Comparison of ENCODE assay signal across 15 cellular contexts in genomic region chr2:62209427-62209991, GRCh38. TPM values are rescaled to one million over a fixed set of nuclear protein-coding genes. Genes with fewer than 3 reads are reported as not detected.
DNase-seq lines count a peak whose midpoint lies in the region; ATAC-seq, FAIRE-seq and TF ChIP-seq lines count a peak whose summit lies in the region.
"Had no signal": no experiment of that assay in that cellular context is flagged by ENCODE, and none has a peak within 500 bp of the region (broad histone marks: within the 10 kb centered on the region; RNA-seq: fewer than 3 reads in every experiment).

No MANE protein-coding gene starts in this region.

- peak; percentile 15 for ATAC-seq in Right ventricle myocardium superior (ENCODE audit: poor library complexity)
- ATAC-seq in right cardiac atrium, result no peak
- no peak for ATAC-seq in WTC11
- ATAC-seq in left lung, result peak; percentile 55
- ATAC-seq in upper lobe of right lung, result peak; percentile 64

- WGBS in right cardiac atrium, result 78% methylated on average over 8 of the region's 8 CpGs

- H3K27ac Mint-ChIP-seq in WTC11, result 0 out of 2 replicates have a peak overlapping the region, but pooled peaks have one; percentile 6

- H3K27ac ChIP-seq in right cardiac atrium (ENCODE audit: low read length), result no peak overlapping the region
- no peak overlapping the region for H3K27ac ChIP-seq in left lung
- H3K27ac ChIP-seq in upper lobe of right lung, result no peak overlapping the region

- H3K4me1 ChIP-seq in right cardiac atrium (ENCODE audit: control insufficient read depth, insufficient read depth, low read length) (peaks cover 22% of the 10 kb centered on the region), left lung (peaks cover 0 to 59% of the 10 kb centered on the region in 2 donors), upper lobe of right lung (peaks cover 31% of the 10 kb centered on the region)

- intact Hi-C loops in Right ventricle myocardium superior (cut with DNase I) (loop anchor here (10.0 kb wide), 1 partner anchor 285 kb away; no protein-coding TSS in a partner anchor), right cardiac atrium (cut with DNase I) (no loop called here), left lung (cut with DNase I) (no loop called here), upper lobe of right lung (cut with DNase I) (no loop called here)

- H3K36me3 Mint-ChIP-seq in WTC11, result no peaks in the 10 kb centered on the region; the same call in 1 of the 2 replicates

- peaks cover 73% of the 10 kb centered on the region for H3K4me1 Mint-ChIP-seq in WTC11

- H3K4me3 ChIP-seq in right cardiac atrium (ENCODE audit: low read length) (no peak overlapping the region), left lung (no peak overlapping the region), upper lobe of right lung (no peak overlapping the region)

- CTCF ChIA-PET in WTC11 (lab: Charles Lee), result no interaction called here

- no peak overlapping the region for H3K4me3 Mint-ChIP-seq in WTC11

- no peak for DNase-seq in Right ventricle myocardium superior
- no peak for DNase-seq in right cardiac atrium
- no peak for DNase-seq in WTC11 (ENCODE audit: low spot score)
- DNase-seq in left lung, result no peak
- DNase-seq in upper lobe of right lung, result no peak
- no peak for DNase-seq in urothelium cell line (ENCODE audit: low spot score)
- DNase-seq in NCI-H510A treated with DMSO at 0.1 percent for 48 hours (lab: John Stamatoyannopoulos, UW), result no peak
- DNase-seq: activated CD4-positive, alpha-beta T cell treated with anti-CD3 and anti-CD28 coated beads for 4 hours; Karpas-422; mammary epithelial cell; NCI-H1092 treated with DMSO at 0.1 percent for 48 hours; NCI-H2081 treated with DMSO at 0.1 percent for 48 hours; NCI-H510A; RPMI8226; stimulated activated CD4-positive, alpha-beta T cell treated with anti-CD3 and anti-CD28 coated beads, Interleukin-2, amount 100 ng/mL, for 24 hours had no signal

- H3K36me3 ChIP-seq in left lung (no peaks in the 10 kb centered on the region), upper lobe of right lung (no peaks in the 10 kb centered on the region)

- POLR2A ChIA-PET in WTC11 (lab: Charles Lee), result interaction anchor here (0.6 kb wide), 1 partner anchor 77 kb away, joined by 3 read pairs; no protein-coding TSS in a partner anchor

- H3K9me3 ChIP-seq in right cardiac atrium (ENCODE audit: control insufficient read depth, low read length), result no peaks in the 10 kb centered on the region
- no peaks in the 10 kb centered on the region for H3K9me3 ChIP-seq in left lung
- no peaks in the 10 kb centered on the region for H3K9me3 ChIP-seq in upper lobe of right lung

- no peak for TF ChIP-seq CTCF in WTC11 (IDR thresholded peaks at IDR 0.05)
- TF ChIP-seq CTCF in left lung (IDR thresholded peaks at IDR 0.05), result no peak
- TF ChIP-seq CTCF in upper lobe of right lung (IDR thresholded peaks at IDR 0.05), result no peak

- FAIRE-seq in urothelium cell line (lab: Jason Lieb, UNC), result no peak

- H3K27me3 Mint-ChIP-seq in WTC11 (ENCODE audit: low read depth), result no peaks in the 10 kb centered on the region

- no peaks in the 10 kb centered on the region for H3K9me3 Mint-ChIP-seq in WTC11

- H3K27me3 ChIP-seq in right cardiac atrium (ENCODE audit: control insufficient read depth, insufficient read depth) (no peaks in the 10 kb centered on the region), left lung (no peaks in the 10 kb centered on the region), upper lobe of right lung (no peaks in the 10 kb centered on the region)

TF ChIP-seq in WTC11, 78 proteins besides CTCF, POLR2A, EP300 and RAD21:
- no peak for TF ChIP-seq ATF2 (CRISPR knock-in tag; IDR thresholded peaks at IDR 0.05; ENCODE audit: borderline replicate concordance, low read depth)
- no peak for TF ChIP-seq ZBTB21 (CRISPR knock-in tag; IDR thresholded peaks at IDR 0.05; ENCODE audit: borderline replicate concordance)
- no peak for TF ChIP-seq ZNF671 (CRISPR knock-in tag; IDR thresholded peaks at IDR 0.05)
- TF ChIP-seq OVOL2 (CRISPR knock-in tag; IDR thresholded peaks at IDR 0.05; ENCODE audit: borderline replicate concordance), result no peak
- no peak for TF ChIP-seq HMGA2 (CRISPR knock-in tag; IDR thresholded peaks at IDR 0.05)
- TF ChIP-seq EMX1 (CRISPR knock-in tag; IDR thresholded peaks at IDR 0.05), result no peak
- TF ChIP-seq USF2 (CRISPR knock-in tag; IDR thresholded peaks at IDR 0.05), result no peak
- TF ChIP-seq RELA (CRISPR knock-in tag; IDR thresholded peaks at IDR 0.05; ENCODE audit: borderline replicate concordance), result no peak
- no peak for TF ChIP-seq SOX15 (CRISPR knock-in tag; IDR thresholded peaks at IDR 0.05)
- TF ChIP-seq ZNF232 (CRISPR knock-in tag; IDR thresholded peaks at IDR 0.05), result no peak
- TF ChIP-seq ATF6 (CRISPR knock-in tag; IDR thresholded peaks at IDR 0.05), result no peak
- TF ChIP-seq ZNF425 (CRISPR knock-in tag; conservative IDR thresholded peaks at IDR 0.05), result no peak

RNA-seq across cellular contexts. Expression of gene B3GNT2, which starts 13.6 kb away (rescaled TPM):
- total RNA-seq in Right ventricle myocardium superior (14.6 TPM), right cardiac atrium (10 to 100 TPM; 14.5 to 17.4 (median 17.0) TPM), WTC11 (2021) (26.2 to 32.2 TPM (median 29.4 TPM) in 3 replicates), left lung (10 to 100 TPM; 31.9 to 33.0 TPM), upper lobe of right lung (38.6 TPM)
- polyA plus RNA-seq in right cardiac atrium, result 14.1 TPM

Comparison
In these comparisons a context has a peak if more than half of its experiments do, and no peak if none do; other contexts are left out.
1. ATAC-seq: peak in Right ventricle myocardium superior (single experiment), left lung (single experiment) and upper lobe of right lung (single experiment); none in right cardiac atrium (0 of 2) and WTC11 (single experiment).